In the genomic region with DNA sequence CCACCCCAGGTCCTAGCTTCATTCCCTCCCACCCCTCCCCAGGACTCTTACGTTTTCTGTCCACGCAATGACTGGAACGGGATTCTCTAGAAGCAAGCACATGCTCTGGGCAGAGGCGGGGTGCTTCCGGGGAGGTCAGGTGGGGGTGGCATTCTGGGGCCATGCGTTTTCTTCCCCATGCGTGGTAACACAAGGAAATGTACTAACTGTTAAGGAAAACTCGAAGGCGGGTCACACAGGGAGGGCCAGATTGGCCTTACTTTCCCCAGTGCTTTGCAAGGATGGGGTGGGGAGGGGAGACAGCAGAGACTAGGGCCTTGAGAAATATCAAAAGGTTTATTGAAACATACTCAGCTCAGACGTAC, we compare ENCODE assay signal across 1 cellular context.
TF ChIP-seq lines count a peak whose summit lies in the region.

No MANE protein-coding gene starts in this region.

TF ChIP-seq in SK-N-SH, 30 proteins besides CTCF, POLR2A, EP300 and RAD21:
- TF ChIP-seq SIN3A (IDR thresholded peaks at IDR 0.05; ENCODE audit: borderline replicate concordance, low read depth, low read length) (no peak), GABPA (IDR thresholded peaks at IDR 0.05; ENCODE audit: low read depth) (no peak), ELF1 (IDR thresholded peaks at IDR 0.05) (no peak), NRF1 (IDR thresholded peaks at IDR 0.05; ENCODE audit: low read depth, low read length) (no peak), GATA2 (CRISPR knock-in tag; IDR thresholded peaks at IDR 0.05) (no peak), IRF3 (IDR thresholded peaks at IDR 0.05; ENCODE audit: low read depth, low read length) (no peak), FOSL2 (IDR thresholded peaks at IDR 0.05; ENCODE audit: borderline replicate concordance, low read depth) (no peak), EZH2phosphoT487 (IDR thresholded peaks at IDR 0.05; ENCODE audit: borderline replicate concordance, low read depth) (no peak), RCOR1 (IDR thresholded peaks at IDR 0.05; ENCODE audit: low read length) (no peak), FOXM1 (IDR thresholded peaks at IDR 0.05; ENCODE audit: low read depth) (no peak), TEAD4 (IDR thresholded peaks at IDR 0.05; ENCODE audit: borderline replicate concordance, insufficient read depth) (no peak), POLR2AphosphoS5 (IDR thresholded peaks at IDR 0.05; ENCODE audit: low read depth, low read length) (no peak), JUND (IDR thresholded peaks at IDR 0.05) (no peak)
